ENCODE assay signal across 8 cellular contexts in genomic region chr1:94463765-94464330, GRCh38. TPM values are rescaled to one million over a fixed set of nuclear protein-coding genes. Genes with fewer than 3 reads are reported as not detected.
DNase-seq lines count a peak whose midpoint lies in the region; ATAC-seq and TF ChIP-seq lines count a peak whose summit lies in the region.

No MANE protein-coding gene starts in this region.

- H3K9me3 Mint-ChIP-seq in memory B cell: no peaks in the 10 kb centered on the region

- no peaks in the 10 kb centered on the region for H3K9me3 ChIP-seq in OCI-LY1 (ENCODE audit: low read length)

- H3F3A ChIP-seq in OCI-LY1 (ENCODE audit: insufficient read depth, low read length): no peaks in the 10 kb centered on the region

- no peaks in the 10 kb centered on the region for H3K27me3 Mint-ChIP-seq in memory B cell

- intact Hi-C loops in lower leg skin (cut with DNase I; ENCODE audit: low total_unique reads): no loop called here

- no peak overlapping the region for H3K4me2 ChIP-seq in OCI-LY1 (ENCODE audit: low read length)

- no peaks in the 10 kb centered on the region for H3K9me2 ChIP-seq in OCI-LY1 (ENCODE audit: low read depth, low read length)

- no peak for TF ChIP-seq POLR2A in lower leg skin (IDR thresholded peaks at IDR 0.05)

- H3K36me3 ChIP-seq in OCI-LY1 (ENCODE audit: insufficient read depth, low read length): no peaks in the 10 kb centered on the region; the same call in 1 of the 2 replicates

- H4K20me1 ChIP-seq in OCI-LY1 (ENCODE audit: insufficient read depth, low read length): no peaks in the 10 kb centered on the region

- no peak overlapping the region for H2AFZ ChIP-seq in OCI-LY1 (ENCODE audit: low read length)

- ATAC-seq in HG02588 (IDR thresholded peaks at IDR 0.05; ENCODE audit: unreplicated experiment): peak; percentile 49
- peak; percentile 43 for ATAC-seq in memory B cell (ENCODE audit: low read depth)
- ATAC-seq in HG02870 (IDR thresholded peaks at IDR 0.05; ENCODE audit: unreplicated experiment): no peak
- no peak for ATAC-seq in activated CD4-positive, CD25-positive, alpha-beta regulatory T cell treated with anti-CD3 and anti-CD28 coated beads, Interleukin-2, amount 50 U/mL, for 24 hours

- H3K27ac ChIP-seq in OCI-LY1 (ENCODE audit: low read depth, low read length, poor library complexity, severe bottlenecking): no peak overlapping the region

- H3K4me1 Mint-ChIP-seq in memory B cell: peaks cover 4% of the 10 kb centered on the region

- no peak overlapping the region for H3K4me3 Mint-ChIP-seq in memory B cell

- peaks cover 33% of the 10 kb centered on the region for H3K36me3 Mint-ChIP-seq in memory B cell

- H3K79me2 ChIP-seq in OCI-LY1 (ENCODE audit: insufficient read depth, low read length): no peaks in the 10 kb centered on the region

- no peaks in the 10 kb centered on the region for H3K27me3 ChIP-seq in OCI-LY1 (ENCODE audit: insufficient read depth, low read length)

- no peak overlapping the region for H3K4me3 ChIP-seq in OCI-LY1 (ENCODE audit: low read depth, low read length, poor library complexity, severe bottlenecking)
- no peak overlapping the region for H3K4me3 ChIP-seq in lower leg skin (ENCODE audit: low read depth, poor library complexity, severe bottlenecking)

- no peaks in the 10 kb centered on the region for H3K4me1 ChIP-seq in OCI-LY1 (ENCODE audit: insufficient read depth, low read length, severe bottlenecking)

- no peak overlapping the region for H3K9ac ChIP-seq in OCI-LY1 (ENCODE audit: low read length)

- peak; percentile 84 for DNase-seq in DMS53 treated with DMSO at 0.1 percent for 48 hours (lab: John Stamatoyannopoulos, UW; ENCODE audit: unreplicated experiment)
- peak; percentile 71 for DNase-seq in dermis blood vessel endothelial cell
- DNase-seq in memory B cell (ENCODE audit: low spot score in 2 of 2): peak in 1 of 2 donors; percentile 7
- DNase-seq in lower leg skin (ENCODE audit: low spot score in 2 of 2): no peak

- TF ChIP-seq CTCF in OCI-LY1 (IDR thresholded peaks at IDR 0.05; ENCODE audit: low read length) (peak; percentile 62), lower leg skin (IDR thresholded peaks at IDR 0.05) (no peak)

- no peak overlapping the region for H3K27ac Mint-ChIP-seq in memory B cell

- WGBS in lower leg skin, 2 donors: 66 to 71% methylated on average over 3 of the region's 3 CpGs

RNA-seq across cellular contexts. Expression of gene ABCD3, which starts 45.7 kb away (rescaled TPM):
- total RNA-seq in dermis blood vessel endothelial cell: 36.9 and 53.0 TPM in 2 replicates
- 10 to 100 TPM; 31.3 to 46.6 (median 41.8) TPM for total RNA-seq in lower leg skin

Comparison
In these comparisons a context has a peak if more than half of its experiments do, and no peak if none do; other contexts are left out.
1. DNase-seq: peak in DMS53 treated with DMSO at 0.1 percent for 48 hours (single experiment) and dermis blood vessel endothelial cell (single experiment); none in lower leg skin (0 of 2).
2. ATAC-seq: peak in HG02588 (single experiment) and memory B cell (single experiment); none in HG02870 (single experiment) and activated CD4-positive, CD25-positive, alpha-beta regulatory T cell treated with anti-CD3 and anti-CD28 coated beads, Interleukin-2, amount 50 U/mL, for 24 hours (0 of 2).